33 cellular contexts compared by ENCODE assay signal in genomic region chr14:71694888-71695505, GRCh38.
DNase-seq lines count a peak whose midpoint lies in the region; ATAC-seq and TF ChIP-seq lines count a peak whose summit lies in the region.
"Had no signal": no experiment of that assay in that cellular context is flagged by ENCODE, and none has a peak within 500 bp of the region (broad histone marks: within the 10 kb centered on the region; RNA-seq: fewer than 3 reads in every experiment).

No MANE protein-coding gene starts in this region.

- ATAC-seq in T-helper 17 cell = no peak
- ATAC-seq in lower lobe of right lung = peak in 1 of 2 donors; percentile 15
- ATAC-seq in activated CD8-positive, alpha-beta memory T cell treated with anti-CD3 and anti-CD28 coated beads, Interleukin-2, amount 10 ng/mL, durations not matched to agents 7 days and 5 days = no peak
- ATAC-seq: foreskin keratinocyte, HCT116, left lobe of liver, WTC11 had no signal

- H3K9me3 ChIP-seq in T-helper 17 cell (ENCODE audit: control insufficient read depth, low read length, poor library complexity, severe bottlenecking) (no peaks in the 10 kb centered on the region), lower lobe of right lung (no peaks in the 10 kb centered on the region)
- H3K9me3 ChIP-seq: BE2C, breast epithelium, esophagus muscularis mucosa, ovary, right atrium auricular region had no signal

- CTCF ChIA-PET in activated CD8-positive, alpha-beta memory T cell treated with anti-CD3 and anti-CD28 coated beads, Interleukin-2, amount 10 ng/mL, durations not matched to agents 7 days and 5 days (lab: Charles Lee) = no interaction called here

- no peaks in the 10 kb centered on the region for H3K27me3 ChIP-seq in lower lobe of right lung (ENCODE audit: low read depth)
- H3K27me3 ChIP-seq: BE2C, breast epithelium, esophagus muscularis mucosa, foreskin keratinocyte, hepatocyte, ovary, right atrium auricular region had no signal

- H3K36me3 Mint-ChIP-seq in T-helper 17 cell (ENCODE audit: low read depth) = peaks cover 20% of the 10 kb centered on the region
- H3K36me3 Mint-ChIP-seq in activated CD8-positive, alpha-beta memory T cell treated with anti-CD3 and anti-CD28 coated beads, Interleukin-2, amount 10 ng/mL, durations not matched to agents 7 days and 5 days = peaks cover 44% of the 10 kb centered on the region

- no peaks in the 10 kb centered on the region for H3K36me3 ChIP-seq in lower lobe of right lung
- H3K36me3 ChIP-seq: BE2C, breast epithelium, ovary, right atrium auricular region had no signal

- no peaks in the 10 kb centered on the region for H3K9me3 Mint-ChIP-seq in activated CD8-positive, alpha-beta memory T cell treated with anti-CD3 and anti-CD28 coated beads, Interleukin-2, amount 10 ng/mL, durations not matched to agents 7 days and 5 days (ENCODE audit: low read depth)
- H3K9me3 Mint-ChIP-seq: endodermal cell, naive B cell, WTC11 had no signal

- peak overlapping the region; percentile 34 for H3K4me3 Mint-ChIP-seq in T-helper 17 cell
- H3K4me3 Mint-ChIP-seq in activated CD8-positive, alpha-beta memory T cell treated with anti-CD3 and anti-CD28 coated beads, Interleukin-2, amount 10 ng/mL, durations not matched to agents 7 days and 5 days = no peak overlapping the region
- H3K4me3 Mint-ChIP-seq: endodermal cell, naive B cell, WTC11 had no signal

- H3K27me3 Mint-ChIP-seq in T-helper 17 cell = no peaks in the 10 kb centered on the region
- no peaks in the 10 kb centered on the region for H3K27me3 Mint-ChIP-seq in activated CD8-positive, alpha-beta memory T cell treated with anti-CD3 and anti-CD28 coated beads, Interleukin-2, amount 10 ng/mL, durations not matched to agents 7 days and 5 days
- H3K27me3 Mint-ChIP-seq: naive B cell had no signal

- H3K4me1 ChIP-seq in lower lobe of right lung = peaks cover 10% of the 10 kb centered on the region
- H3K4me1 ChIP-seq: breast epithelium, foreskin keratinocyte had no signal

- H3K27ac Mint-ChIP-seq in T-helper 17 cell = no peak overlapping the region
- no peak overlapping the region for H3K27ac Mint-ChIP-seq in activated CD8-positive, alpha-beta memory T cell treated with anti-CD3 and anti-CD28 coated beads, Interleukin-2, amount 10 ng/mL, durations not matched to agents 7 days and 5 days
- H3K27ac Mint-ChIP-seq: endodermal cell, WTC11 had no signal

- no peak for TF ChIP-seq CTCF in lower lobe of right lung (IDR thresholded peaks at IDR 0.05)

- DNase-seq in COLO829 (ENCODE audit: low spot score) = peak; percentile 82
- no peak for DNase-seq in T-helper 17 cell
- no peak for DNase-seq in lower lobe of right lung
- peak; percentile 78 for DNase-seq in superior temporal gyrus (ENCODE audit: extremely low spot score)
- no peak for DNase-seq in NCI-H2029 (lab: John Stamatoyannopoulos, UW)
- no peak for DNase-seq in activated CD8-positive, alpha-beta memory T cell treated with anti-CD3 and anti-CD28 coated beads, Interleukin-2, amount 10 ng/mL, durations not matched to agents 7 days and 5 days
- DNase-seq in DMS79 (lab: John Stamatoyannopoulos, UW) = no peak
- no peak for DNase-seq in GF-D8 (lab: John Stamatoyannopoulos, UW)
- DNase-seq: activated CD4-positive, alpha-beta T cell treated with anti-CD3 and anti-CD28 coated beads, Interleukin-2, amount 50 U/mL, for 1 hour; activated naive CD4-positive, alpha-beta T cell treated with anti-CD3 and anti-CD28 coated beads, Interleukin-2, amount 50 U/mL, for 16 hours; BE2C; DMS153; endodermal cell; foreskin keratinocyte; GDM1; KBM-7; naive B cell; NCI-H1105 treated with DMSO at 0.1 percent for 48 hours; NCI-H1930; NCI-H226; NCI-H69; ovary; Right ventricle myocardium superior; stimulated activated CD4-positive, alpha-beta T cell treated with anti-CD3 and anti-CD28 coated beads, Interleukin-2, amount 100 ng/mL, for 24 hours; SW 1271 had no signal

- peak overlapping the region; percentile 13 for H3K27ac ChIP-seq in lower lobe of right lung
- H3K27ac ChIP-seq: coronary artery, esophagus muscularis mucosa, foreskin keratinocyte, hepatocyte, ovary, right atrium auricular region had no signal

- no peak overlapping the region for H3K4me3 ChIP-seq in lower lobe of right lung
- H3K4me3 ChIP-seq: breast epithelium, coronary artery, esophagus muscularis mucosa, hepatocyte, ovary, right atrium auricular region had no signal

- intact Hi-C loops in lower lobe of right lung (cut with DNase I) = no loop called here

- H3K4me1 Mint-ChIP-seq in T-helper 17 cell = peaks cover 9% of the 10 kb centered on the region
- peaks cover 13% of the 10 kb centered on the region for H3K4me1 Mint-ChIP-seq in activated CD8-positive, alpha-beta memory T cell treated with anti-CD3 and anti-CD28 coated beads, Interleukin-2, amount 10 ng/mL, durations not matched to agents 7 days and 5 days

Comparison
In these comparisons a context has a peak if more than half of its experiments do, and no peak if none do; other contexts are left out.
1. DNase-seq: peak in COLO829 (single experiment) and superior temporal gyrus (single experiment); none in T-helper 17 cell (0 of 3), lower lobe of right lung (single experiment), NCI-H2029 (single experiment), activated CD8-positive, alpha-beta memory T cell treated with anti-CD3 and anti-CD28 coated beads, Interleukin-2, amount 10 ng/mL, durations not matched to agents 7 days and 5 days (single experiment), DMS79 (single experiment) and GF-D8 (single experiment).